ENCODE assay signal across 9 cellular contexts in genomic region chr6:170088349-170088951, GRCh38.
DNase-seq lines count a peak whose midpoint lies in the region; ATAC-seq, FAIRE-seq and TF ChIP-seq lines count a peak whose summit lies in the region.
"Had no signal": no experiment of that assay in that cellular context is flagged by ENCODE, and none has a peak within 500 bp of the region (broad histone marks: within the 10 kb centered on the region; RNA-seq: fewer than 3 reads in every experiment).

No MANE protein-coding gene starts in this region.

- H3K9me3 Mint-ChIP-seq in activated naive CD4-positive, alpha-beta T cell treated with anti-CD3 and anti-CD28 coated beads, Interleukin-2, amount 50 U/mL, for 72 hours: no peaks in the 10 kb centered on the region

- no peak for FAIRE-seq in HTR-8/SVneo (lab: Jason Lieb, UNC)
- FAIRE-seq: islet of Langerhans had no signal

- ATAC-seq in GM18873 (IDR thresholded peaks at IDR 0.05; ENCODE audit: low FRiP score, unreplicated experiment) (peak; percentile 19), HG03095 (IDR thresholded peaks at IDR 0.05; ENCODE audit: unreplicated experiment) (peak; percentile 17)
- ATAC-seq in activated naive CD4-positive, alpha-beta T cell treated with anti-CD3 and anti-CD28 coated beads, Interleukin-2, amount 50 U/mL, for 72 hours: peak; percentile 3 to 9

- CTCF ChIA-PET in GM10248 (lab: Yijun Ruan, JAX): interaction anchor here (1.5 kb wide), 1 partner anchor 11 kb away, joined by 3 read pairs; no protein-coding TSS in a partner anchor

- DNase-seq in activated naive CD4-positive, alpha-beta T cell treated with anti-CD3 and anti-CD28 coated beads, Interleukin-2, amount 50 U/mL, for 72 hours (ENCODE audit: low spot score in 2 of 2): peak; percentile 22 to 56
- DNase-seq in posterior cingulate gyrus (peak in 6 of 10 donors; percentile 4 to 81 (median 44)), nucleus accumbens (lab: John Stamatoyannopoulos, UW) (no peak), GM10248 (ENCODE audit: extremely low spot score) (no peak), epidermal melanocyte (ENCODE audit: insufficient read length, low spot score) (no peak), HTR-8/SVneo (ENCODE audit: insufficient read length, low spot score) (no peak)

- POLR2A ChIA-PET in GM10248 (lab: Yijun Ruan, JAX): no interaction called here

- H3K36me3 Mint-ChIP-seq in activated naive CD4-positive, alpha-beta T cell treated with anti-CD3 and anti-CD28 coated beads, Interleukin-2, amount 50 U/mL, for 72 hours: no peaks in the 10 kb centered on the region

- TF ChIP-seq CTCF in GM10248 (IDR thresholded peaks at IDR 0.05; ENCODE audit: control extremely low read depth, extremely low read depth, low read depth, missing control alignments): no peak

- peak overlapping the region; percentile 91 to 97 for H3K27ac Mint-ChIP-seq in activated naive CD4-positive, alpha-beta T cell treated with anti-CD3 and anti-CD28 coated beads, Interleukin-2, amount 50 U/mL, for 72 hours

- intact Hi-C loops in posterior cingulate gyrus (cut with DNase I): no loop called here

Comparison
In these comparisons a context has a peak if more than half of its experiments do, and no peak if none do; other contexts are left out.
1. DNase-seq: peak in activated naive CD4-positive, alpha-beta T cell treated with anti-CD3 and anti-CD28 coated beads, Interleukin-2, amount 50 U/mL, for 72 hours (2 of 2) and posterior cingulate gyrus (6 of 10); none in nucleus accumbens (0 of 56), GM10248 (single experiment), epidermal melanocyte (single experiment) and HTR-8/SVneo (single experiment).
2. Peak in every context shown above with its lines, with median percentiles within 50 percentile points of each other: ATAC-seq.